Comparison of ENCODE assay signal across 2 cellular contexts in the genomic region with DNA sequence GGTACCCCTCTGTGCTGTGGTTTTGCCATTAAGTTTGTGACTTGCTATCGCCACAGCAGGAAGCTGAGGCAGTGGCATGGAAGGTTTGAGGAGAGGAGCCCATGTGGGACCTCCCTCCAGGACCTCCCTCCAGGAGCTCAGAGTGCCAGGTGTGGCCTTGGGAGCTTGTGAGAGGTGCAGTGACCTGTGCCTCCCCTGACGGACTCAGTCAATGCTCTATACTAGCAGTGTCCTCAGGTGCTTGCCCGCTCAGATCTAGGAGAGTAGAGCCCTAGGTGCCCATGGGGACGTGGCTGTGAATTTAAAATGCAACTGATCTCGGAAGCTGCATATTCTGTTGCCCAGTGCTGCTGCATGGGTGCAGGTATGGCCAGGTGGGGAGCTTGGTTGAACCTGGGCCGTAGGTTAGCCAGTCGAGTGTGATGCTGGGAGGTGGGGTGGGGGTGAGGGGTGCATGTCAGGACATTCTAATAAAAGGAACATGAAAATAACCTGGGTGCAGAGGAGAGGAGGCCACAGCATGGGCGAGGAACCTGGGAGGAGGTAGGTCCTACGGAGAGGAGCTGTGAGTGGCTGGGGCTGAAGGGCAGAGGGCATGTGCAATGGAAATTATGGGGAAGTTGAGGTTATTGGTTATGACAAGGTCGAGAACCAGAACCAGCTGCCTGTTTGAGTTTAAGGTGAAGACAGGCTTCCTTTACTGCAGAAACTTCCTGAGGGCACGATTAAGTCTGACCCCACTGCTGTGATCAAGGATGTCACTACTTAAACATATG.
TF ChIP-seq lines count a peak whose summit lies in the region.

No MANE protein-coding gene starts in this region.

TF ChIP-seq in H1, 55 proteins besides CTCF, POLR2A, EP300 and RAD21:
- TF ChIP-seq, protein P1, sequence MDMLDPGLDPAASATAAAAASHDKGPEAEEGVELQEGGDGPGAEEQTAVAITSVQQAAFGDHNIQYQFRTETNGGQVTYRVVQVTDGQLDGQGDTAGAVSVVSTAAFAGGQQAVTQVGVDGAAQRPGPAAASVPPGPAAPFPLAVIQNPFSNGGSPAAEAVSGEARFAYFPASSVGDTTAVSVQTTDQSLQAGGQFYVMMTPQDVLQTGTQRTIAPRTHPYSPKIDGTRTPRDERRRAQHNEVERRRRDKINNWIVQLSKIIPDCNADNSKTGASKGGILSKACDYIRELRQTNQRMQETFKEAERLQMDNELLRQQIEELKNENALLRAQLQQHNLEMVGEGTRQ (IDR thresholded peaks at IDR 0.05; ENCODE audit: low read length) = no peak
- TF ChIP-seq JUN (IDR thresholded peaks at IDR 0.05; ENCODE audit: low read depth, low read length) (no peak), TBP (IDR thresholded peaks at IDR 0.05; ENCODE audit: low read depth, low read length) (no peak), RFX5 (IDR thresholded peaks at IDR 0.05; ENCODE audit: borderline replicate concordance, low read depth, low read length) (no peak), RBBP5 (IDR thresholded peaks at IDR 0.05; ENCODE audit: borderline replicate concordance, low read depth, low read length) (no peak), EGR1 (IDR thresholded peaks at IDR 0.05; ENCODE audit: borderline replicate concordance, low read depth, low read length) (no peak), SAP30 (IDR thresholded peaks at IDR 0.05; ENCODE audit: insufficient read depth, insufficient replicate concordance, low read length) (no peak)

TF ChIP-seq in GM23338, 12 proteins besides CTCF, POLR2A, EP300 and RAD21:
- TF ChIP-seq STAT1 (IDR thresholded peaks at IDR 0.05; ENCODE audit: unreplicated experiment) = no peak
TF ChIP-seq in GM23338: peak in this region for 0.
